Comparison of ENCODE assay signal across 1 cellular context in the genomic region with DNA sequence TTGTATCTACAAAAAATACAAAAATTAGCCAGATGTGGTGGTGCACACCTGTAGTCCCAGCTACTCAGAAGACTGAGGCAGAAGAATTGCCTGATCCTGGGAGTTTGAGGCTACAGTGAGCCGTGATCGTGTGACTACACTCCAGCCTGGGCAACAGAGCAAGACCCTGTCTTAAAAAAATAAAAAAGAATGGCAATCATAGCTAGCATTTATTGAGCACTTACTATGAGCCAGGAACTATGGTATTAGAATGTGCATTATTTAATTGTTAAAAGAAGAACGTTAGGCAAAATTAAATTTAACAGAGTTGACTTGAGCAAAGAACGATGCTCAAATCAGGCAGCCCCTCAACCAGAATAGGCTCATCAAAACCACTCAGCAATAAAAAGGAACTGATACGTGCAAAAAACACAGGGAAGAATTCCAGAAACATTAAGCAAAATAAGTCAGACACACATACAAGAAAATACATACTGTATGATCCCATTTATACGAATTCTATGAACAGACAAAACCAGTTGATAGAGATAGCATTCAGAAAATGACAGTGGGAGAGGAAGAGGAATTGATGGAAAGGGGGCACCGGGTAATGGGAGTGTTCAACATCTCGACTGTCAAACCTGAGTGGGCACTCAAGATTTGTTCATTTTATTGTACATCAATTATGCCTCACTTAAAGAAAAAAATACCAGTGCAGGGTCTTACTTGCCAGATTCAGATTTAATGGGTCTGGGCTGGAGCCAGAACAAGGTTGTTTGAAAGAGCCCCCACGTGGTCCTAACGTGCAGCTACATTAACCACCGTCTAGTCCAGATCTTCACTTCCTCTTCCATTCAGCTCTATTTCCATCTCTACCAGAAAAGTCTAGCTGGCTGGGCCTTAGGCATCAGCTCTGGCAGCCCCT.
TF ChIP-seq lines count a peak whose summit lies in the region.

No MANE protein-coding gene starts in this region.

TF ChIP-seq in GM12878, 131 proteins besides CTCF, POLR2A, EP300 and RAD21:
- TF ChIP-seq, protein P1, sequence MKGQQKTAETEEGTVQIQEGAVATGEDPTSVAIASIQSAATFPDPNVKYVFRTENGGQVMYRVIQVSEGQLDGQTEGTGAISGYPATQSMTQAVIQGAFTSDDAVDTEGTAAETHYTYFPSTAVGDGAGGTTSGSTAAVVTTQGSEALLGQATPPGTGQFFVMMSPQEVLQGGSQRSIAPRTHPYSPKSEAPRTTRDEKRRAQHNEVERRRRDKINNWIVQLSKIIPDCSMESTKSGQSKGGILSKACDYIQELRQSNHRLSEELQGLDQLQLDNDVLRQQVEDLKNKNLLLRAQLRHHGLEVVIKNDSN (IDR thresholded peaks at IDR 0.05; ENCODE audit: borderline replicate concordance, extremely low read length, insufficient read depth, low read depth, low read length), result peak; percentile 52
- TF ChIP-seq RUNX3 (IDR thresholded peaks at IDR 0.05; ENCODE audit: low read length) (peak; percentile 60), BCL11A (IDR thresholded peaks at IDR 0.05; ENCODE audit: low read depth, low read length) (0 out of 2 replicates have a peak, but pooled peaks have one; percentile 23), ETV6 (conservative IDR thresholded peaks at IDR 0.05 in 1 of 2, IDR thresholded peaks at IDR 0.05 in 1 of 2; ENCODE audit: borderline replicate concordance in 1 of 2, low read depth in 1 of 2) (0 out of 4 replicates have a peak, but pooled peaks of 1 of the 2 experiments have one; percentile 9), SPI1 (IDR thresholded peaks at IDR 0.05; ENCODE audit: borderline replicate concordance, insufficient read depth, low read depth, low read length) (peak; percentile 97), FOXM1 (IDR thresholded peaks at IDR 0.05; ENCODE audit: low read depth, low read length) (no peak), ZNF687 (IDR thresholded peaks at IDR 0.05) (no peak), HDAC6 (IDR thresholded peaks at IDR 0.05; ENCODE audit: unreplicated experiment) (no peak), POU2F2 (IDR thresholded peaks at IDR 0.05; ENCODE audit: borderline replicate concordance, low read depth, low read length) (0 out of 3 replicates have a peak, but pooled peaks have one; percentile 46), BHLHE40 (IDR thresholded peaks at IDR 0.05; ENCODE audit: borderline replicate concordance in 1 of 2, low read depth in 2 of 2, low read length in 1 of 2) (peak; percentile 59 to 67; a peak in 2 of 4 replicates), USF2 (IDR thresholded peaks at IDR 0.05; ENCODE audit: borderline replicate concordance, low read depth, low read length) (peak; percentile 40; the same call in 1 of the 2 replicates), SMARCA5 (IDR thresholded peaks at IDR 0.05) (0 out of 2 replicates have a peak, but pooled peaks have one; percentile 59), STAT1 (conservative IDR thresholded peaks at IDR 0.05) (no peak), CREB1 (IDR thresholded peaks at IDR 0.05; ENCODE audit: low read depth) (no peak), SKIL (IDR thresholded peaks at IDR 0.05; ENCODE audit: low read depth, poor library complexity, severe bottlenecking) (peak; percentile 77), PBX3 (IDR thresholded peaks at IDR 0.05; ENCODE audit: insufficient replicate concordance, low read depth, low read length) (no peak), MTA3 (IDR thresholded peaks at IDR 0.05; ENCODE audit: borderline replicate concordance, low read length) (no peak), RAD51 (IDR thresholded peaks at IDR 0.05) (peak; percentile 76), TCF7 (IDR thresholded peaks at IDR 0.05; ENCODE audit: borderline replicate concordance) (no peak), SMC3 (IDR thresholded peaks at IDR 0.05; ENCODE audit: borderline replicate concordance, low read length) (peak; percentile 40; the same call in 1 of the 2 replicates), E4F1 (IDR thresholded peaks at IDR 0.05; ENCODE audit: borderline replicate concordance, partially characterized antibody) (no peak)
